1 cellular context compared by ENCODE assay signal in the genomic region with DNA sequence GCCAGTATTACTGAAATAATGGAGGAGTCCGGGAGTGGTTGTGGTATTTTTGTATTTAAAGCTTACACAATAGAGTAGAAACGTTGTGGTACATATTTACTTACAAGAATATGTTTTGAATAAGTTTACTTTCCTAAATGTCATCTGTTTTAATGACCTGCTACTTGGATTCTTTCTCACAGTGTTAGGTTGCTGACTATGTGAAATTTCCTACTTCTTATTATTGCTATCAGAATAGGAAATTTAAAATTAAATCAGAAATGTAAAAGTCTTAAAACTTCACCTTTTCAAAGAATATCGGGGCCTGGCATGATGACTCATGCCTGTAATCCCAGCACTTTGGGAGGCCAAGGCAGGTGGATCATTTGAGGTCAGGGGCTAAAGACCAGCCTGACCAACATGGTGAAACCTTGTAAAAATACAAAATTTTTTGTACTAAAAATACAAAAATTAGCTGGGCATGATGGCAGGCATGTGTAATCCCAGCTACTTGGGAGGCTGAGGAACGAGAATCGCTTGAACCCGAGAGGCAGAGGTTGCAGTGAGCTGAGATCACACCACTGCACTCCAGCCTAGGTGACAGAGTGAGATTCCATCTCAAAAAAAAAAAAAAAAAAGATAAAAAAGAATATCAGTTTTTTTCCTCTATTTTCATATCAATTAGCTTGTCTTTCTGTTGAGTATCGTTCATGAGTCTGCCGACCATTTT.
TF ChIP-seq lines count a peak whose summit lies in the region.

No MANE protein-coding gene starts in this region.

TF ChIP-seq in HepG2, 621 proteins besides CTCF, POLR2A, EP300 and RAD21 (continued from another document and continues in another):
- TF ChIP-seq, protein P1, sequence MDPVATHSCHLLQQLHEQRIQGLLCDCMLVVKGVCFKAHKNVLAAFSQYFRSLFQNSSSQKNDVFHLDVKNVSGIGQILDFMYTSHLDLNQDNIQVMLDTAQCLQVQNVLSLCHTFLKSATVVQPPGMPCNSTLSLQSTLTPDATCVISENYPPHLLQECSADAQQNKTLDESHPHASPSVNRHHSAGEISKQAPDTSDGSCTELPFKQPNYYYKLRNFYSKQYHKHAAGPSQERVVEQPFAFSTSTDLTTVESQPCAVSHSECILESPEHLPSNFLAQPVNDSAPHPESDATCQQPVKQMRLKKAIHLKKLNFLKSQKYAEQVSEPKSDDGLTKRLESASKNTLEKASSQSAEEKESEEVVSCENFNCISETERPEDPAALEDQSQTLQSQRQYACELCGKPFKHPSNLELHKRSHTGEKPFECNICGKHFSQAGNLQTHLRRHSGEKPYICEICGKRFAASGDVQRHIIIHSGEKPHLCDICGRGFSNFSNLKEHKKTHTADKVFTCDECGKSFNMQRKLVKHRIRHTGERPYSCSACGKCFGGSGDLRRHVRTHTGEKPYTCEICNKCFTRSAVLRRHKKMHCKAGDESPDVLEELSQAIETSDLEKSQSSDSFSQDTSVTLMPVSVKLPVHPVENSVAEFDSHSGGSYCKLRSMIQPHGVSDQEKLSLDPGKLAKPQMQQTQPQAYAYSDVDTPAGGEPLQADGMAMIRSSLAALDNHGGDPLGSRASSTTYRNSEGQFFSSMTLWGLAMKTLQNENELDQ (CRISPR knock-in tag; IDR thresholded peaks at IDR 0.05; ENCODE audit: borderline replicate concordance), result no peak
- TF ChIP-seq HMGXB3 (CRISPR knock-in tag; IDR thresholded peaks at IDR 0.05; ENCODE audit: borderline replicate concordance), result no peak
- TF ChIP-seq CREM (IDR thresholded peaks at IDR 0.05), result peak; percentile 44
- no peak for TF ChIP-seq CREM (CRISPR knock-in tag; IDR thresholded peaks at IDR 0.05)
- TF ChIP-seq ZNF816 (CRISPR knock-in tag; IDR thresholded peaks at IDR 0.05; ENCODE audit: borderline replicate concordance), result 0 out of 2 replicates have a peak, but pooled peaks have one; percentile 45
- peak; percentile 56; the same call in 1 of the 2 replicates for TF ChIP-seq PPARG (CRISPR knock-in tag; conservative IDR thresholded peaks at IDR 0.05)
- TF ChIP-seq JUND (CRISPR knock-in tag; IDR thresholded peaks at IDR 0.05), result peak; percentile 90
- TF ChIP-seq ZNF644 (CRISPR knock-in tag; IDR thresholded peaks at IDR 0.05; ENCODE audit: low read depth), result peak; percentile 70; the same call in 1 of the 2 replicates
- peak; percentile 28; the same call in 1 of the 2 replicates for TF ChIP-seq NCOR1 (IDR thresholded peaks at IDR 0.05; ENCODE audit: borderline replicate concordance, low read length)
- peak; percentile 58; the same call in 1 of the 2 replicates for TF ChIP-seq ZFX (CRISPR knock-in tag; IDR thresholded peaks at IDR 0.05; ENCODE audit: low read depth)
- TF ChIP-seq RORA (CRISPR knock-in tag; IDR thresholded peaks at IDR 0.05), result no peak
- TF ChIP-seq SRSF9 (IDR thresholded peaks at IDR 0.05; ENCODE audit: borderline replicate concordance, insufficient read depth, low read depth, low read length, poor library complexity, severe bottlenecking), result no peak
- 0 out of 2 replicates have a peak, but pooled peaks have one; percentile 51 for TF ChIP-seq HDAC2 (CRISPR knock-in tag; IDR thresholded peaks at IDR 0.05)
- TF ChIP-seq ZNF614 (CRISPR knock-in tag; IDR thresholded peaks at IDR 0.05; ENCODE audit: borderline replicate concordance), result no peak
- no peak for TF ChIP-seq NFE2L2 (IDR thresholded peaks at IDR 0.05; ENCODE audit: low read length)
- TF ChIP-seq STAT5B (CRISPR knock-in tag; IDR thresholded peaks at IDR 0.05), result no peak
- TF ChIP-seq ZNF563 (CRISPR knock-in tag; IDR thresholded peaks at IDR 0.05), result no peak
- TF ChIP-seq, protein P2, sequence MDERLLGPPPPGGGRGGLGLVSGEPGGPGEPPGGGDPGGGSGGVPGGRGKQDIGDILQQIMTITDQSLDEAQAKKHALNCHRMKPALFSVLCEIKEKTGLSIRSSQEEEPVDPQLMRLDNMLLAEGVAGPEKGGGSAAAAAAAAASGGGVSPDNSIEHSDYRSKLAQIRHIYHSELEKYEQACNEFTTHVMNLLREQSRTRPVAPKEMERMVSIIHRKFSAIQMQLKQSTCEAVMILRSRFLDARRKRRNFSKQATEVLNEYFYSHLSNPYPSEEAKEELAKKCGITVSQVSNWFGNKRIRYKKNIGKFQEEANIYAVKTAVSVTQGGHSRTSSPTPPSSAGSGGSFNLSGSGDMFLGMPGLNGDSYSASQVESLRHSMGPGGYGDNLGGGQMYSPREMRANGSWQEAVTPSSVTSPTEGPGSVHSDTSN (CRISPR knock-in tag; IDR thresholded peaks at IDR 0.05), result no peak
- TF ChIP-seq ZNF431 (CRISPR knock-in tag; IDR thresholded peaks at IDR 0.05; ENCODE audit: borderline replicate concordance, low read depth), result no peak
- TF ChIP-seq KLF13 (CRISPR knock-in tag; IDR thresholded peaks at IDR 0.05), result no peak
- TF ChIP-seq ZNF512 (CRISPR knock-in tag; IDR thresholded peaks at IDR 0.05), result no peak
- TF ChIP-seq, protein P3, sequence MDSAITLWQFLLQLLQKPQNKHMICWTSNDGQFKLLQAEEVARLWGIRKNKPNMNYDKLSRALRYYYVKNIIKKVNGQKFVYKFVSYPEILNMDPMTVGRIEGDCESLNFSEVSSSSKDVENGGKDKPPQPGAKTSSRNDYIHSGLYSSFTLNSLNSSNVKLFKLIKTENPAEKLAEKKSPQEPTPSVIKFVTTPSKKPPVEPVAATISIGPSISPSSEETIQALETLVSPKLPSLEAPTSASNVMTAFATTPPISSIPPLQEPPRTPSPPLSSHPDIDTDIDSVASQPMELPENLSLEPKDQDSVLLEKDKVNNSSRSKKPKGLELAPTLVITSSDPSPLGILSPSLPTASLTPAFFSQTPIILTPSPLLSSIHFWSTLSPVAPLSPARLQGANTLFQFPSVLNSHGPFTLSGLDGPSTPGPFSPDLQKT (CRISPR knock-in tag; IDR thresholded peaks at IDR 0.05; ENCODE audit: borderline replicate concordance), result no peak
- no peak for TF ChIP-seq GZF1 (CRISPR knock-in tag; IDR thresholded peaks at IDR 0.05)
- no peak for TF ChIP-seq DR1 (CRISPR knock-in tag; IDR thresholded peaks at IDR 0.05)
- no peak for TF ChIP-seq ZNF354B (CRISPR knock-in tag; IDR thresholded peaks at IDR 0.05)
- TF ChIP-seq SOX6 (IDR thresholded peaks at IDR 0.05), result no peak
- peak; percentile 69 for TF ChIP-seq SOX6 (CRISPR knock-in tag; IDR thresholded peaks at IDR 0.05)
- no peak for TF ChIP-seq RFXANK (CRISPR knock-in tag; IDR thresholded peaks at IDR 0.05)
- TF ChIP-seq TBL1XR1 (IDR thresholded peaks at IDR 0.05; ENCODE audit: borderline replicate concordance, low read length, partially characterized antibody), result no peak
- 0 out of 2 replicates have a peak, but pooled peaks have one; percentile 47 for TF ChIP-seq ZFP82 (CRISPR knock-in tag; IDR thresholded peaks at IDR 0.05; ENCODE audit: borderline replicate concordance)
- TF ChIP-seq, protein P4, sequence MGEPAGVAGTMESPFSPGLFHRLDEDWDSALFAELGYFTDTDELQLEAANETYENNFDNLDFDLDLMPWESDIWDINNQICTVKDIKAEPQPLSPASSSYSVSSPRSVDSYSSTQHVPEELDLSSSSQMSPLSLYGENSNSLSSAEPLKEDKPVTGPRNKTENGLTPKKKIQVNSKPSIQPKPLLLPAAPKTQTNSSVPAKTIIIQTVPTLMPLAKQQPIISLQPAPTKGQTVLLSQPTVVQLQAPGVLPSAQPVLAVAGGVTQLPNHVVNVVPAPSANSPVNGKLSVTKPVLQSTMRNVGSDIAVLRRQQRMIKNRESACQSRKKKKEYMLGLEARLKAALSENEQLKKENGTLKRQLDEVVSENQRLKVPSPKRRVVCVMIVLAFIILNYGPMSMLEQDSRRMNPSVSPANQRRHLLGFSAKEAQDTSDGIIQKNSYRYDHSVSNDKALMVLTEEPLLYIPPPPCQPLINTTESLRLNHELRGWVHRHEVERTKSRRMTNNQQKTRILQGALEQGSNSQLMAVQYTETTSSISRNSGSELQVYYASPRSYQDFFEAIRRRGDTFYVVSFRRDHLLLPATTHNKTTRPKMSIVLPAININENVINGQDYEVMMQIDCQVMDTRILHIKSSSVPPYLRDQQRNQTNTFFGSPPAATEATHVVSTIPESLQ (CRISPR knock-in tag; conservative IDR thresholded peaks at IDR 0.05), result no peak
- no peak for TF ChIP-seq ZNF7 (CRISPR knock-in tag; IDR thresholded peaks at IDR 0.05)
- 0 out of 2 replicates have a peak, but pooled peaks have one; percentile 37 for TF ChIP-seq MEF2D (CRISPR knock-in tag; IDR thresholded peaks at IDR 0.05)
- peak; percentile 89 for TF ChIP-seq ARID5B (CRISPR knock-in tag; IDR thresholded peaks at IDR 0.05)
- TF ChIP-seq ESRRA (CRISPR knock-in tag; IDR thresholded peaks at IDR 0.05; ENCODE audit: low read depth), result no peak
- no peak for TF ChIP-seq SSRP1 (CRISPR knock-in tag; IDR thresholded peaks at IDR 0.05)
- no peak for TF ChIP-seq ZBTB1 (CRISPR knock-in tag; IDR thresholded peaks at IDR 0.05; ENCODE audit: borderline replicate concordance)
- no peak for TF ChIP-seq CENPBD1 (CRISPR knock-in tag; IDR thresholded peaks at IDR 0.05; ENCODE audit: borderline replicate concordance, low read depth)
- no peak for TF ChIP-seq MYC (CRISPR knock-in tag; IDR thresholded peaks at IDR 0.05; ENCODE audit: borderline replicate concordance)
- TF ChIP-seq BCL6 (CRISPR knock-in tag; IDR thresholded peaks at IDR 0.05), result peak; percentile 56
- peak; percentile 56; the same call in 1 of the 2 replicates for TF ChIP-seq MIER3 (CRISPR knock-in tag; IDR thresholded peaks at IDR 0.05; ENCODE audit: borderline replicate concordance)
- TF ChIP-seq SALL1 (CRISPR knock-in tag; IDR thresholded peaks at IDR 0.05), result peak; percentile 68
